In genomic region chr1:169795687-169796086, GRCh38 we compare ENCODE assay signal across 8 cellular contexts. TPM values are rescaled to one million over a fixed set of nuclear protein-coding genes. Genes with fewer than 3 reads are reported as not detected.
A peak's percentile ranks its signal among the peaks of the same experiment; 100 is the strongest.
DNase-seq lines count a peak whose midpoint lies in the region; ATAC-seq and TF ChIP-seq lines count a peak whose summit lies in the region.

No MANE protein-coding gene starts in this region.

- H3K4me3 ChIP-seq in Peyer's patch = peak overlapping the region; percentile 62 to 97 (median 68)
- peak overlapping the region; percentile 61 to 86 (median 72) for H3K4me3 ChIP-seq in esophagus squamous epithelium
- peak overlapping the region; percentile 61 to 72 (median 67) for H3K4me3 ChIP-seq in sigmoid colon

- ATAC-seq in GM21723 (IDR thresholded peaks at IDR 0.05; ENCODE audit: unreplicated experiment) (peak; percentile 30), GM21737 (IDR thresholded peaks at IDR 0.05; ENCODE audit: unreplicated experiment) (no peak), GM21717 (IDR thresholded peaks at IDR 0.05; ENCODE audit: unreplicated experiment) (no peak)

- no peak overlapping the region for H3K27ac ChIP-seq in Peyer's patch
- H3K27ac ChIP-seq in esophagus squamous epithelium = peak overlapping the region in 3 of 4 donors; percentile 87 to 95 (median 94)
- H3K27ac ChIP-seq in sigmoid colon = peak overlapping the region in 2 of 4 donors; percentile 83 to 87

- WGBS in esophagus squamous epithelium, 2 donors = 13 to 17% methylated on average over 5 of the region's 5 CpGs
- WGBS in sigmoid colon, 2 donors = 8 to 9% methylated on average over 5 of the region's 5 CpGs

- TF ChIP-seq CTCF in Peyer's patch (IDR thresholded peaks at IDR 0.05) (no peak), esophagus squamous epithelium (IDR thresholded peaks at IDR 0.05) (no peak), sigmoid colon (IDR thresholded peaks at IDR 0.05) (no peak)

- TF ChIP-seq POLR2A in Peyer's patch (IDR thresholded peaks at IDR 0.05) = no peak
- no peak for TF ChIP-seq POLR2A in esophagus squamous epithelium (IDR thresholded peaks at IDR 0.05)
- no peak for TF ChIP-seq POLR2A in sigmoid colon (IDR thresholded peaks at IDR 0.05)

- H3K9me3 ChIP-seq in Peyer's patch (no peaks in the 10 kb centered on the region), esophagus squamous epithelium (no peaks in the 10 kb centered on the region), sigmoid colon (no peaks in the 10 kb centered on the region)

- no peak for DNase-seq in Peyer's patch
- DNase-seq in esophagus squamous epithelium (lab: John Stamatoyannopoulos, UW) = no peak
- DNase-seq in sigmoid colon = no peak
- DNase-seq in nucleus accumbens (lab: John Stamatoyannopoulos, UW) = no peak
- no peak for DNase-seq in NCI-H226

- H3K27me3 ChIP-seq in Peyer's patch = no peaks in the 10 kb centered on the region
- no peaks in the 10 kb centered on the region for H3K27me3 ChIP-seq in esophagus squamous epithelium
- H3K27me3 ChIP-seq in sigmoid colon = no peaks in the 10 kb centered on the region

- intact Hi-C loops in esophagus squamous epithelium (cut with DNase I) = no loop called here
- intact Hi-C loops in sigmoid colon (cut with DNase I) = no loop called here

- H3K36me3 ChIP-seq in Peyer's patch = no peaks in the 10 kb centered on the region
- peaks cover 0 to 9% (median 0%) of the 10 kb centered on the region in 3 donors for H3K36me3 ChIP-seq in esophagus squamous epithelium
- H3K36me3 ChIP-seq in sigmoid colon = peaks cover 0 to 7% (median 0%) of the 10 kb centered on the region in 4 donors

- no peak for TF ChIP-seq EP300 in sigmoid colon (IDR thresholded peaks at IDR 0.05)

- H3K4me1 ChIP-seq in Peyer's patch (peaks cover 0 to 18% (median 0%) of the 10 kb centered on the region in 4 donors), esophagus squamous epithelium (peaks cover 11 to 31% (median 11%) of the 10 kb centered on the region in 3 donors), sigmoid colon (peaks cover 0 to 17% (median 11%) of the 10 kb centered on the region in 4 donors)

RNA-seq across cellular contexts. Expression of gene METTL18, which starts 1.0 kb away (rescaled TPM):
- total RNA-seq in Peyer's patch (1 to 10 TPM; 1.5 to 8.9 (median 5.0) TPM), esophagus squamous epithelium (10 to 100 TPM in 1 of 4 donors, 1 to 10 TPM in 3; 4.3 to 12.1 (median 6.4) TPM), sigmoid colon (10 to 100 TPM in 2 of 4 donors, 1 to 10 TPM in 2; 4.9 to 14.5 (median 8.9) TPM)
- polyA plus RNA-seq in sigmoid colon = 10 to 100 TPM in 1 of 3 donors, 1 to 10 TPM in 2; 7.3 to 10.2 (median 9.2) TPM

Comparison
In these comparisons a context has a peak if more than half of its experiments do, and no peak if none do; other contexts are left out.
1. H3K27ac ChIP-seq: peak in esophagus squamous epithelium (3 of 4); none in Peyer's patch (0 of 4).
2. Peak in every context shown above with its lines, with median percentiles within 50 percentile points of each other: H3K4me3 ChIP-seq.